Comparison of ENCODE assay signal across 8 cellular contexts in the genomic region with DNA sequence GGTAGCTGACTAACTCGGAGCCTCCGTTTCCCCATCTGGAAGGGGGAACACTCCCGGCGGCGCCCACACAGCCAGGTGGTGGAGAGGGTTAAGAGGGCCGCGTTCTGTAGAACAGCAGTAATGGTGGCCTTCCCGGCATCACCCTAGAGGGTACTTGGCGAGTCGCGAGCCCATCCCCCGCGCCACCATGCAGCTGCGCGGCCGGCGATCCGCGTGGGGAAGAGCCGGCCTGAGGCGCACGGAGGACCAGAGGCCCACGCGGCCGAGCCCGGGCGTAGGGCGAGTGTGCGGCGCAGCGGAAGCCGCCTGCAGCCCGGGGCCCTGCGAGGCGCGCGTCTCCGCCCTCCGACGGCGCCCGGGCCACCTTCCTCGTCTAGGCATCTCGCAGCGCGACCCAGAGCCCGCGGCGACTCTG. TPM values are rescaled to one million over a fixed set of nuclear protein-coding genes. Genes with fewer than 3 reads are reported as not detected.
DNase-seq lines count a peak whose midpoint lies in the region; ATAC-seq, FAIRE-seq and TF ChIP-seq lines count a peak whose summit lies in the region.

No MANE protein-coding gene starts in this region.

- H2AFZ ChIP-seq in K562 (ENCODE audit: low read depth, low read length): 0 out of 2 replicates have a peak overlapping the region, but pooled peaks have one; percentile 14
- H2AFZ ChIP-seq in keratinocyte (ENCODE audit: control insufficient read depth, low read length): no peak overlapping the region

- ATAC-seq in HG02885 (IDR thresholded peaks at IDR 0.05; ENCODE audit: poor library complexity, unreplicated experiment): peak; percentile 45
- no peak for ATAC-seq in K562

- FAIRE-seq in K562 (lab: Jason Lieb, UNC) (no peak), keratinocyte (lab: Jason Lieb, UNC) (no peak)

- H3K27ac ChIP-seq in SK-N-MC (no peak overlapping the region), K562 (ENCODE audit: extremely low read depth, low read depth, low read length) (peak overlapping the region; percentile 77), keratinocyte (ENCODE audit: control insufficient read depth, insufficient read depth, low read length) (peak overlapping the region; percentile 72)

- no peak for TF ChIP-seq RAD21 in K562 (CRISPR knock-in tag; conservative IDR thresholded peaks at IDR 0.05 in 1 of 2, IDR thresholded peaks at IDR 0.05 in 1 of 2)

- TF ChIP-seq CTCF in K562 (IDR thresholded peaks at IDR 0.05 in 2 of 3, conservative IDR thresholded peaks at IDR 0.05 in 1 of 3; ENCODE audit: insufficient read depth in 2 of 3, low read depth in 1 of 3, low read length in 3 of 3) (no peak), keratinocyte (optimal IDR thresholded peaks at IDR 0.05 in 1 of 3, IDR thresholded peaks at IDR 0.05 in 1 of 3, conservative IDR thresholded peaks at IDR 0.05 in 1 of 3; ENCODE audit: extremely low read depth in 1 of 3, insufficient read depth in 2 of 3, low read length in 3 of 3) (no peak)

- DNase-seq in NCI-H345 (lab: John Stamatoyannopoulos, UW): peak; percentile 23
- no peak for DNase-seq in NCI-H345 treated with DMSO at 0.1 percent for 48 hours (lab: John Stamatoyannopoulos, UW; ENCODE audit: unreplicated experiment)
- DNase-seq in SK-N-MC (ENCODE audit: low read depth, low spot score): no peak
- no peak for DNase-seq in K562 (ENCODE audit: extremely low read depth in 1 of 4, low spot score in 3 of 4)
- no peak for DNase-seq in keratinocyte (ENCODE audit: low read depth, low spot score)
- peak; percentile 13 for DNase-seq in stimulated activated CD4-positive, alpha-beta T cell treated with anti-CD3 and anti-CD28 coated beads, Interleukin-2, amount 100 ng/mL, for 4 hours (ENCODE audit: low read depth)
- no peak for DNase-seq in SHP77 (lab: John Stamatoyannopoulos, UW)

- H3K4me1 ChIP-seq in K562 (replicated peaks in 1 of 2; ENCODE audit: control insufficient read depth in 2 of 2, insufficient read depth in 2 of 2, low read length in 2 of 2) (peaks cover 33 to 51% of the 10 kb centered on the region in 2 experiments; a peak in 4 of 5 replicates), keratinocyte (ENCODE audit: control insufficient read depth, extremely low read depth, insufficient read depth, low read length) (peaks cover 18% of the 10 kb centered on the region)

- intact Hi-C loops in K562 (cut with micrococcal nuclease): no loop called here

- no peak; the same call in 1 of the 2 replicates for TF ChIP-seq POLR2A in K562 (conservative IDR thresholded peaks at IDR 0.05)

- in situ Hi-C loops in K562 (cut with MboI): no loop called here

- TF ChIP-seq EP300 in K562 (IDR thresholded peaks at IDR 0.05; ENCODE audit: low read length): no peak

- CTCF ChIA-PET in K562 (lab: Yijun Ruan, JAX; ENCODE audit: low intra/inter-chr PET ratio): no interaction called here

- WGBS in K562 (ENCODE audit: insufficient coverage, low coverage, missing lambda C conversion rate): 0% methylated on average over 19 of the region's 49 CpGs

- H3K27me3 ChIP-seq in K562 (ENCODE audit: control insufficient read depth in 2 of 2, insufficient read depth in 2 of 2, low read length in 2 of 2) (no peaks in the 10 kb centered on the region), keratinocyte (ENCODE audit: control insufficient read depth, extremely low read depth, insufficient read depth, low read length) (no peaks in the 10 kb centered on the region)

- POLR2A ChIA-PET in K562 (lab: Yijun Ruan, JAX): interaction anchor here (1.5 kb wide), 1 partner anchor 12 kb away, joined by 3 read pairs; no protein-coding TSS in a partner anchor

- H4K20me1 ChIP-seq in K562 (replicated peaks; ENCODE audit: control insufficient read depth, insufficient read depth, low read length) (peaks cover 27% of the 10 kb centered on the region), keratinocyte (ENCODE audit: control insufficient read depth, extremely low read depth, insufficient read depth, low read length) (peaks cover 39% of the 10 kb centered on the region)

- BruUV-seq in K562 (replicated peaks; lab: Mats Ljungman, UMichigan): no TSS peak

- H3K9me3 ChIP-seq in SK-N-MC (ENCODE audit: low read depth, low read length): no peaks in the 10 kb centered on the region
- H3K9me3 ChIP-seq in K562 (replicated peaks; ENCODE audit: control insufficient read depth, insufficient read depth, low read depth, low read length): no peaks in the 10 kb centered on the region
- H3K9me3 ChIP-seq in keratinocyte (ENCODE audit: control insufficient read depth, low read depth, low read length): no peaks in the 10 kb centered on the region

- H3K9ac ChIP-seq in SK-N-MC (ENCODE audit: insufficient read length): peak overlapping the region; percentile 81
- peak overlapping the region; percentile 78 to 97 for H3K9ac ChIP-seq in K562 (ENCODE audit: insufficient read depth in 1 of 2, low read depth in 2 of 2, low read length in 2 of 2)
- H3K9ac ChIP-seq in keratinocyte (ENCODE audit: control insufficient read depth, extremely low read depth, insufficient read depth, low read length): peak overlapping the region; percentile 81

- H3K79me2 ChIP-seq in K562 (ENCODE audit: control insufficient read depth, insufficient read depth, low read length) (peaks cover 57% of the 10 kb centered on the region), keratinocyte (ENCODE audit: control insufficient read depth, insufficient read depth, low read length) (peaks cover 54% of the 10 kb centered on the region)

- peaks cover 2% of the 10 kb centered on the region for H3K9me1 ChIP-seq in K562 (ENCODE audit: control insufficient read depth, insufficient read depth, low read length)
- peaks cover 2% of the 10 kb centered on the region for H3K9me1 ChIP-seq in keratinocyte (ENCODE audit: control insufficient read depth, extremely low read depth, insufficient read depth, low read length)

- H3K36me3 ChIP-seq in SK-N-MC (ENCODE audit: insufficient read depth, low read length): no peaks in the 10 kb centered on the region
- H3K36me3 ChIP-seq in K562 (ENCODE audit: control insufficient read depth, insufficient read depth, low read length): peaks cover 25% of the 10 kb centered on the region
- peaks cover 13 to 14% of the 10 kb centered on the region in 2 experiments for H3K36me3 ChIP-seq in keratinocyte (ENCODE audit: control insufficient read depth in 2 of 2, extremely low read depth in 1 of 2, insufficient read depth in 2 of 2, low read length in 2 of 2)

- H3K4me3 ChIP-seq in SK-N-MC: peak overlapping the region; percentile 81
- peak overlapping the region; percentile 85 for H3K4me3 ChIP-seq in K562
- peak overlapping the region; percentile 79 to 95 (median 89) for H3K4me3 ChIP-seq in keratinocyte (ENCODE audit: control insufficient read depth in 2 of 3, extremely low read depth in 1 of 3, insufficient read depth in 2 of 3, low read depth in 1 of 3, low read length in 3 of 3)

- dilution Hi-C loops in keratinocyte (cut with MboI; ENCODE audit: extremely low pct_ligation_motif_present, low sequenced_read_pairs): no loop called here

- H3K4me2 ChIP-seq in K562 (ENCODE audit: insufficient read depth, low read length) (peak overlapping the region; percentile 89), keratinocyte (ENCODE audit: control insufficient read depth, extremely low read depth, insufficient read depth, low read depth, low read length) (peak overlapping the region; percentile 93)

TF ChIP-seq in K562, 482 proteins besides CTCF, POLR2A, EP300 and RAD21 (continues in another document):
- TF ChIP-seq, protein P1, sequence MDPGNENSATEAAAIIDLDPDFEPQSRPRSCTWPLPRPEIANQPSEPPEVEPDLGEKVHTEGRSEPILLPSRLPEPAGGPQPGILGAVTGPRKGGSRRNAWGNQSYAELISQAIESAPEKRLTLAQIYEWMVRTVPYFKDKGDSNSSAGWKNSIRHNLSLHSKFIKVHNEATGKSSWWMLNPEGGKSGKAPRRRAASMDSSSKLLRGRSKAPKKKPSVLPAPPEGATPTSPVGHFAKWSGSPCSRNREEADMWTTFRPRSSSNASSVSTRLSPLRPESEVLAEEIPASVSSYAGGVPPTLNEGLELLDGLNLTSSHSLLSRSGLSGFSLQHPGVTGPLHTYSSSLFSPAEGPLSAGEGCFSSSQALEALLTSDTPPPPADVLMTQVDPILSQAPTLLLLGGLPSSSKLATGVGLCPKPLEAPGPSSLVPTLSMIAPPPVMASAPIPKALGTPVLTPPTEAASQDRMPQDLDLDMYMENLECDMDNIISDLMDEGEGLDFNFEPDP (CRISPR knock-in tag; IDR thresholded peaks at IDR 0.05): no peak
- TF ChIP-seq CCAR2 (IDR thresholded peaks at IDR 0.05; ENCODE audit: low read depth, low read length): no peak

RNA-seq across cellular contexts. Expression of a gene that starts 0.5 kb away (rescaled TPM):
- total RNA-seq in K562 (2011; cell fraction: chromatin; rRNA removed; ENCODE audit: low replicate concordance): 73.0 and 172 TPM in 2 replicates
- 134 and 158 TPM in 2 replicates for total RNA-seq in K562 (2011; cell fraction: nucleolus; rRNA removed)
- 104 and 119 TPM in 2 replicates for total RNA-seq in K562 (2011; cell fraction: nucleoplasm; rRNA removed)
- total RNA-seq in K562 (2014; rRNA removed) (288 and 355 TPM in 2 replicates), K562 (2014; rRNA removed; fragmentation: Illumina TruSeq; extraction: Trizol) (88.1 and 108 TPM in 2 replicates), K562 (2015; rRNA removed; fragmentation: Illumina TruSeq; extraction: Trizol) (187 and 191 TPM in 2 replicates), K562 (2021) (401 and 410 TPM in 2 replicates)
- polyA plus RNA-seq in K562 (2011; rRNA removed) (70.1 and 173 TPM in 2 replicates), K562 (2014; fragmentation: Illumina TruSeq; extraction: Trizol) (250 and 316 TPM in 2 replicates), K562 (2014; fragmentation: Nextera tagmentation; extraction: Ambion mirVana) (100 to 1,000 TPM in 1 of 2 experiments, 10 to 100 TPM in 1; 58.1 to 107 TPM), K562 (2014; rRNA removed) (226 and 263 TPM in 2 replicates), keratinocyte (225 to 282 TPM (median 266 TPM) in 3 replicates)
- 89.6 and 124 TPM in 2 replicates for polyA plus RNA-seq in K562 (2011; cell fraction: cytosol; rRNA removed)
- 101 and 154 TPM in 2 replicates for polyA plus RNA-seq in K562 (2011; cell fraction: nucleus; rRNA removed)
- 282 and 441 TPM in 2 replicates for polyA plus RNA-seq in K562 (2012)
- polyA minus RNA-seq in K562 (2011; rRNA and poly(A)+ RNA removed): 52.4 and 66.2 TPM in 2 replicates
- 125 and 206 TPM in 2 replicates for polyA minus RNA-seq in K562 (2011; cell fraction: cytosol; rRNA and poly(A)+ RNA removed)
- 45.1 and 56.1 TPM in 2 replicates for polyA minus RNA-seq in K562 (2011; cell fraction: nucleus; rRNA and poly(A)+ RNA removed)
- 49.0 TPM for polyA plus RNA-seq in keratinocyte (2011; ENCODE audit: low read depth)
- polyA plus RNA-seq in keratinocyte (2011; cell fraction: cytosol; rRNA removed): 157 and 279 TPM in 2 replicates
- 177 and 237 TPM in 2 replicates for polyA plus RNA-seq in keratinocyte (2011; cell fraction: nucleus; rRNA removed)
- polyA plus RNA-seq in keratinocyte (2012; ENCODE audit: low replicate concordance): 176 and 519 TPM in 2 replicates
- 167 to 388 TPM (median 197 TPM) in 3 replicates for polyA minus RNA-seq in keratinocyte
- 270 TPM for polyA minus RNA-seq in keratinocyte (2011; cell fraction: cytosol; rRNA and poly(A)+ RNA removed)
- 129 and 143 TPM in 2 replicates for polyA minus RNA-seq in keratinocyte (2011; cell fraction: nucleus; rRNA and poly(A)+ RNA removed)

Comparison
In these comparisons a context has a peak if more than half of its experiments do, and no peak if none do; other contexts are left out.
1. DNase-seq: peak in NCI-H345 (single experiment) and stimulated activated CD4-positive, alpha-beta T cell treated with anti-CD3 and anti-CD28 coated beads, Interleukin-2, amount 100 ng/mL, for 4 hours (single experiment); none in NCI-H345 treated with DMSO at 0.1 percent for 48 hours (single experiment), SK-N-MC (single experiment), K562 (0 of 4), keratinocyte (single experiment) and SHP77 (0 of 2).
2. Peak in every context shown above with its lines, with median percentiles within 50 percentile points of each other: H3K4me3 ChIP-seq and H3K9ac ChIP-seq.